Comparison of ENCODE assay signal across 13 cellular contexts in the genomic region with DNA sequence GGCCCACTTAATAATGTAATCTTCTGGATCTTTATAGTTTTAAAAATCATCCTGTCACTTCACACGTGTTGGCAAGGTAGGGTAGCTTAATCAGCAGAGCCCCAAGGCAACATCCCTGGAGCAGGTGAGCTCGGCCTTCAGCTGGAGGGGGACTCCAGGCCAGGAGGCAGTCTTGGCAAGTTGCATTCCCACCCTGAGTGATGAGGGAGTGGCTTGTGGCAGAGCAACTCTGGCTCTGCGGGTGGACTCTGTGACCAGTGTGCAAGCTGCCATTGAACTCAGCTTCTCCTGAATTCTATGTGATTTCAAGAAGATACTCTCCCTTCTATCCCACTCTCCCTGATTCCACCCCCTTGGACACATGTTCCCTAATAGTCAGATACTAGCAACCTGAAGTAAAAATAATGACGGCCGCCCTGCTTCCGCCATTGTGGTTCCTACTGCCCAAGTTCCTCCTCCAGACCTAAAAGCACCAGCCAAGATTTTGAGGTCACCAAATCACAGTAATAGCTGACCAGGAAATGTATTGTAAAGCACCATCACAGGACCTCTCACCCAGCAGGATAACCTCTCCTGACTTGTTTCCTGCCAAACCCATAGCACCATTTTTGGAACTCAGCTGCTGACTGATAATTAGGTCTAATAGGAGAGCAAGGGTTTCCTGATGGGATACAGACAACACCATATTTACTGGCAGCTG. TPM values are rescaled to one million over a fixed set of nuclear protein-coding genes. Genes with fewer than 3 reads are reported as not detected.
DNase-seq lines count a peak whose midpoint lies in the region; ATAC-seq and TF ChIP-seq lines count a peak whose summit lies in the region.
"Had no signal": no experiment of that assay in that cellular context is flagged by ENCODE, and none has a peak within 500 bp of the region (broad histone marks: within the 10 kb centered on the region; RNA-seq: fewer than 3 reads in every experiment).

No MANE protein-coding gene starts in this region.

- no peak for TF ChIP-seq CTCF in CD8-positive, alpha-beta T cell (IDR thresholded peaks at IDR 0.05)

- no peaks in the 10 kb centered on the region for H3K36me3 Mint-ChIP-seq in CD8-positive, alpha-beta T cell
- H3K36me3 Mint-ChIP-seq: naive thymus-derived CD8-positive, alpha-beta T cell had no signal

- H3K27me3 ChIP-seq in CD8-positive, alpha-beta T cell (ENCODE audit: insufficient read depth, low read length), result no peaks in the 10 kb centered on the region
- H3K27me3 ChIP-seq: colonic mucosa had no signal

- no peak overlapping the region for H3K4me3 ChIP-seq in CD8-positive, alpha-beta T cell (ENCODE audit: low read depth, low read length)
- H3K4me3 ChIP-seq: colonic mucosa had no signal

- no peak overlapping the region for H3K4me3 Mint-ChIP-seq in CD8-positive, alpha-beta T cell

- H3K9me3 Mint-ChIP-seq in CD8-positive, alpha-beta T cell, result no peaks in the 10 kb centered on the region
- H3K9me3 Mint-ChIP-seq: naive thymus-derived CD8-positive, alpha-beta T cell had no signal

- peak overlapping the region; percentile 47 for H3K27ac Mint-ChIP-seq in CD8-positive, alpha-beta T cell

- ATAC-seq in CD8-positive, alpha-beta T cell, result no peak
- ATAC-seq: naive thymus-derived CD8-positive, alpha-beta T cell had no signal

- peaks cover 11% of the 10 kb centered on the region for H3K4me1 ChIP-seq in CD8-positive, alpha-beta T cell (ENCODE audit: insufficient read depth, low read length)
- H3K4me1 ChIP-seq: colonic mucosa had no signal

- no peaks in the 10 kb centered on the region for H3K36me3 ChIP-seq in CD8-positive, alpha-beta T cell (ENCODE audit: insufficient read depth, low read length)
- H3K36me3 ChIP-seq: colonic mucosa had no signal

- no peaks in the 10 kb centered on the region for H3K9me3 ChIP-seq in CD8-positive, alpha-beta T cell (ENCODE audit: low read length)
- H3K9me3 ChIP-seq: colonic mucosa had no signal

- DNase-seq in CD8-positive, alpha-beta T cell, result no peak
- DNase-seq in NCI-H146 (lab: John Stamatoyannopoulos, UW) (peak; percentile 81), cerebellar cortex (ENCODE audit: low spot score) (peak; percentile 70), lung microvascular endothelial cell (ENCODE audit: low read depth in 2 of 2) (peak; percentile 57 to 73), MV-4-11 (lab: John Stamatoyannopoulos, UW) (no peak), NCI-H526 treated with DMSO at 0.1 percent for 48 hours (lab: John Stamatoyannopoulos, UW) (no peak), Kasumi-1 (lab: John Stamatoyannopoulos, UW) (no peak), ACHN (no peak)
- DNase-seq: colonic mucosa; COR-L47; KBM-7; naive thymus-derived CD8-positive, alpha-beta T cell; NCI-H1930 had no signal

- in situ Hi-C loops in ACHN (cut with HindIII; ENCODE audit: low pct_ligation_motif_present, low pct_unique_long_range_greater_than_20kb, low sequenced_read_pairs), result no loop called here

- H3K4me1 Mint-ChIP-seq in CD8-positive, alpha-beta T cell (ENCODE audit: low read depth), result peaks cover 40% of the 10 kb centered on the region

- intact Hi-C loops in CD8-positive, alpha-beta T cell (cut with DNase I, micrococcal nuclease), result no loop called here

- H3K27me3 Mint-ChIP-seq in CD8-positive, alpha-beta T cell (ENCODE audit: low read depth), result no peaks in the 10 kb centered on the region
- H3K27me3 Mint-ChIP-seq: naive thymus-derived CD8-positive, alpha-beta T cell had no signal

- CTCF ChIA-PET in CD8-positive, alpha-beta T cell (lab: Charles Lee), result interaction anchor here (1.0 kb wide), 1 partner anchor 91 kb away, joined by 3 read pairs; no protein-coding TSS in a partner anchor

- no peak overlapping the region for H3K27ac ChIP-seq in CD8-positive, alpha-beta T cell (ENCODE audit: low read depth, low read length)
- H3K27ac ChIP-seq: colonic mucosa had no signal

- POLR2A ChIA-PET in CD8-positive, alpha-beta T cell (lab: Charles Lee), result interaction anchor here (1.5 kb wide), 1 partner anchor 10 kb away, joined by 3 read pairs; no protein-coding TSS in a partner anchor

RNA-seq across cellular contexts. Expression of a gene that starts 11.5 kb away (rescaled TPM):
- 10 to 100 TPM; 34.1 to 38.7 TPM for total RNA-seq in CD8-positive, alpha-beta T cell
- 11.8 and 12.7 TPM in 2 replicates for total RNA-seq in lung microvascular endothelial cell

Comparison
In these comparisons a context has a peak if more than half of its experiments do, and no peak if none do; other contexts are left out.
1. DNase-seq: peak in NCI-H146 (single experiment), cerebellar cortex (single experiment) and lung microvascular endothelial cell (2 of 2); none in CD8-positive, alpha-beta T cell (0 of 7), MV-4-11 (single experiment), NCI-H526 treated with DMSO at 0.1 percent for 48 hours (single experiment), Kasumi-1 (0 of 2) and ACHN (single experiment).